In the genomic region with DNA sequence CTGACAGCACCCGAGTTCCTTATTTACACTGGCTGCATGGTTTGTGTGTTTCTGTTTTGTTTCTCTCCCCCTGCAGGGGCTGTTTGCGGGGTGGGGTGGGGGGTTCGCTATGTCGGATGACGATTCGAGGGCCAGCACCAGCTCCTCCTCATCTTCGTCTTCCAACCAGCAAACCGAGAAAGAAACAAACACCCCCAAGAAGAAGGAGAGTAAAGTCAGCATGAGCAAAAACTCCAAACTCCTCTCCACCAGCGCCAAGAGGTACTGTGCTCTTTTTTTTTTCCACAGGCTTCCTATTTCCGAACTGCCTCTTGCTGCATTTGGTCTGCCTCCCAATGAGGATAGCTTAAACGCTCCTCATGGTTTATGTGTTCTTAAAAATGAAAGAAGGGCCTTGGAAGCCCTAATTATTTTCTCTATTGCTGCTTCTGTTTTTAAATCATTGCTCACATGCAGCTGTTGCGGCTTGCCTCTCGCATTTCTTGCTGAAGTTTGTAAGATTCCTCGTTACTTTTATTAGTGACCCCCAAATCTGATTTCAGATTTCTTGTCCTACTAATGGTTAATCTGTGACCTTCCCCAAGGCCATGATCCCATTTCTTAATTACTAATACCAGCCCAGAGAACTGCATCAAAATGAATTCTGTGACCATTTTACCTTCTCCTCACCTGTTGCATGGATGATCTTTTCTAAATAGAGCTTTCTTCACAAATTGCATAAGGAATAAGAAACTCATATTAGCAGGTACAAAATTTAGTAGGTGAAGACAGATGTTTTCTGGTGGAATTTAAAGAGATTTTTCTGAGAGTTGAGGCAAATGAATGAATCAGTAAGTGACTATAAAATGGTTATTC, we compare ENCODE assay signal across 8 cellular contexts. TPM values are rescaled to one million over a fixed set of nuclear protein-coding genes. Genes with fewer than 3 reads are reported as not detected.
DNase-seq lines count a peak whose midpoint lies in the region; ATAC-seq and FAIRE-seq lines count a peak whose summit lies in the region.

No MANE protein-coding gene starts in this region.

- peaks cover 62% of the 10 kb centered on the region for H3K79me2 ChIP-seq in Karpas-422 (ENCODE audit: low read length)

- H3K27ac ChIP-seq in Karpas-422 (ENCODE audit: low read length) (peak overlapping the region; percentile 85), angular gyrus (ENCODE audit: low read depth, low read length) (peak overlapping the region; percentile 62), small intestine (ENCODE audit: low read depth in 1 of 2, low read length in 1 of 2) (peak overlapping the region; percentile 20 to 68)

- peaks cover 54% of the 10 kb centered on the region for H3K4me1 ChIP-seq in Karpas-422 (ENCODE audit: low read length)
- H3K4me1 ChIP-seq in iPS-15b (ENCODE audit: control insufficient read depth, insufficient read depth, low read length), result peaks cover 20% of the 10 kb centered on the region
- H3K4me1 ChIP-seq in small intestine (ENCODE audit: control insufficient read depth in 2 of 2, insufficient read depth in 1 of 2, low read depth in 1 of 2, low read length in 1 of 2), result peaks cover 0 to 4% of the 10 kb centered on the region in 2 donors

- H3K9me3 ChIP-seq in Karpas-422 (ENCODE audit: low read length) (no peaks in the 10 kb centered on the region), iPS-15b (ENCODE audit: control insufficient read depth, insufficient read depth, low read length) (no peaks in the 10 kb centered on the region), small intestine (ENCODE audit: control insufficient read depth, low read depth) (no peaks in the 10 kb centered on the region)

- H3K9ac ChIP-seq in Karpas-422 (ENCODE audit: low read length) (peak overlapping the region; percentile 92), iPS-15b (ENCODE audit: low read depth, low read length) (peak overlapping the region; percentile 0)

- no peaks in the 10 kb centered on the region for H3K27me3 ChIP-seq in Karpas-422 (ENCODE audit: low read length)
- H3K27me3 ChIP-seq in iPS-15b (ENCODE audit: control insufficient read depth, insufficient read depth, low read length), result peaks cover 8% of the 10 kb centered on the region
- no peaks in the 10 kb centered on the region for H3K27me3 ChIP-seq in small intestine (ENCODE audit: control insufficient read depth in 2 of 2, insufficient read depth in 2 of 2, low read length in 2 of 2)

- peaks cover 4% of the 10 kb centered on the region; the same call in 1 of the 2 replicates for H4K20me1 ChIP-seq in Karpas-422 (ENCODE audit: insufficient read depth, low read depth, low read length)

- no peak overlapping the region for H2AFZ ChIP-seq in Karpas-422 (ENCODE audit: low read length)

- no peak for ATAC-seq in GM21367 (IDR thresholded peaks at IDR 0.05; ENCODE audit: unreplicated experiment)

- H3K4me3 ChIP-seq in Karpas-422 (ENCODE audit: low read length) (peak overlapping the region; percentile 84), iPS-15b (ENCODE audit: low read depth, low read length) (peak overlapping the region; percentile 71), small intestine (ENCODE audit: low read depth in 1 of 2, low read length in 2 of 2) (peak overlapping the region; percentile 98 to 99)

- peaks cover 13% of the 10 kb centered on the region; the same call in 1 of the 2 replicates for H3K36me3 ChIP-seq in Karpas-422 (ENCODE audit: insufficient read depth, low read length)
- no peaks in the 10 kb centered on the region for H3K36me3 ChIP-seq in iPS-15b (ENCODE audit: control insufficient read depth, insufficient read depth, low read length)
- no peaks in the 10 kb centered on the region for H3K36me3 ChIP-seq in small intestine (ENCODE audit: control insufficient read depth in 2 of 2, insufficient read depth in 2 of 2, low read length in 2 of 2)

- peak overlapping the region; percentile 90 for H3K4me2 ChIP-seq in Karpas-422 (ENCODE audit: low read depth, low read length, poor library complexity, severe bottlenecking)

- WGBS in small intestine, 3 donors, result 15 to 20% (median 15%) methylated on average over 14 of the region's 14 CpGs

- DNase-seq in EH (ENCODE audit: low read depth) (peak; percentile 58), Karpas-422 (peak; percentile 57), small intestine (peak; percentile 17), NCI-H510A (lab: John Stamatoyannopoulos, UW) (no peak), AML-193 (lab: John Stamatoyannopoulos, UW) (no peak)

- H3K9me2 ChIP-seq in Karpas-422 (replicated peaks; ENCODE audit: insufficient read depth, low read length), result no peaks in the 10 kb centered on the region

- no peak for FAIRE-seq in small intestine (lab: Jason Lieb, UNC)

RNA-seq across cellular contexts. Expression of gene UBE2E1, which starts 1.6 kb away (rescaled TPM):
- total RNA-seq in Karpas-422 (2014; rRNA removed; shearing (Covaris generic); ENCODE audit: low replicate concordance), result 104 and 200 TPM in 2 replicates
- 10 to 100 TPM; 52.4 to 81.2 (median 55.7) TPM for polyA plus RNA-seq in small intestine

Comparison
In these comparisons a context has a peak if more than half of its experiments do, and no peak if none do; other contexts are left out.
1. DNase-seq: peak in EH (single experiment), Karpas-422 (single experiment) and small intestine (single experiment); none in NCI-H510A (single experiment) and AML-193 (0 of 2).
2. Peak in every context shown above with its lines, with median percentiles within 50 percentile points of each other: H3K27ac ChIP-seq and H3K4me3 ChIP-seq.